8 cellular contexts compared by ENCODE assay signal in the genomic region with DNA sequence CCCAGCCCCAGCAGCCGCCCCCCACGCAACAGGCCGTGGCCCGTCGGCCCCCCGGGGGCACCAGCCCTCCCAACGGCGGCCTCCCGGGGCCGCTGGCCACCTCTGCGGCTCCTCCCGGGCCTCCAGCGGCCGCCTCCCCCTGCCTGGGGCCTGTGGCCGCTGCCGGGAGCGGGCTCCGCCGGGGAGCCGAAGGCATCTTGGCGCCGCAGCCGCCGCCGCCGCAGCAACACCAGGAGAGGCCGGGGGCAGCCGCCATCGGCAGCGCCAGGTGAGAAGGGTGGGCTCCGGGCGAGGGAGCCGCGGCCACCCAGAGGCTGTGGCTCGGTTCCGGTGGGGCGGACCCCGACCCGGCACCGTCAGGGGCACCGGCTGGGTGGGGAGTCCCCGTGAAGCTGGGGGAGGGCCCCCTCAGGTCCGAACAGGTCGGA. TPM values are rescaled to one million over a fixed set of nuclear protein-coding genes. Genes with fewer than 3 reads are reported as not detected.
DNase-seq lines count a peak whose midpoint lies in the region; ATAC-seq and TF ChIP-seq lines count a peak whose summit lies in the region.

No MANE protein-coding gene starts in this region.

- no peaks in the 10 kb centered on the region for H3K9me3 ChIP-seq in gastrocnemius medialis

- ATAC-seq in HG02588 (IDR thresholded peaks at IDR 0.05; ENCODE audit: unreplicated experiment) (peak; percentile 27), Right ventricle myocardium superior (ENCODE audit: poor library complexity) (peak; percentile 1), gastrocnemius medialis (peak; percentile 7 to 10)

- DNase-seq in GM06990 (ENCODE audit: extremely low read depth, insufficient read length): no peak
- no peak for DNase-seq in Right ventricle myocardium superior
- DNase-seq in gastrocnemius medialis: no peak
- no peak for DNase-seq in iPS-NIHi7 (ENCODE audit: extremely low spot score)
- DNase-seq in OCI-M2 (lab: John Stamatoyannopoulos, UW; ENCODE audit: unreplicated experiment): no peak
- DNase-seq in AG08396 (ENCODE audit: low spot score): no peak

- intact Hi-C loops in Right ventricle myocardium superior (cut with DNase I) (no loop called here), gastrocnemius medialis (cut with DNase I; ENCODE audit: low total_unique reads) (loop anchor here (2.0 kb wide), 1 partner anchor 101 kb away; a partner anchor contains a TSS)

- TF ChIP-seq CTCF in GM06990 (IDR thresholded peaks at IDR 0.05; ENCODE audit: insufficient read depth, low read length, poor library complexity, severe bottlenecking) (no peak), WI38 (IDR thresholded peaks at IDR 0.05; ENCODE audit: low read depth, low read length) (no peak), gastrocnemius medialis (IDR thresholded peaks at IDR 0.05 in 4 of 5, conservative IDR thresholded peaks at IDR 0.05 in 1 of 5) (no peak)

- peaks cover 15% of the 10 kb centered on the region for H3K36me3 ChIP-seq in GM06990 (ENCODE audit: control insufficient read depth, insufficient read depth, low read length)
- H3K36me3 ChIP-seq in gastrocnemius medialis: peaks cover 0 to 29% of the 10 kb centered on the region in 2 donors

- H3K4me1 ChIP-seq in gastrocnemius medialis: peaks cover 20% of the 10 kb centered on the region in 2 donors

- peak overlapping the region; percentile 99 to 100 (median 100) for H3K27ac ChIP-seq in gastrocnemius medialis

- H3K4me3 ChIP-seq in GM06990 (replicated peaks; ENCODE audit: low read depth, low read length) (peak overlapping the region; percentile 96), WI38 (ENCODE audit: low read depth, low read length) (peak overlapping the region; percentile 90), gastrocnemius medialis (peak overlapping the region; percentile 89 to 99 (median 96))

- H3K27me3 ChIP-seq in GM06990 (replicated peaks; ENCODE audit: control insufficient read depth, insufficient read depth, low read length) (no peaks in the 10 kb centered on the region), gastrocnemius medialis (no peaks in the 10 kb centered on the region)

- TF ChIP-seq POLR2A in gastrocnemius medialis (IDR thresholded peaks at IDR 0.05): no peak

- in situ Hi-C loops in gastrocnemius medialis (cut with MboI; ENCODE audit: low sequenced_read_pairs in 4 of 4): loop anchor here in 3 of 4 donors (5.0 to 10.0 kb wide), 2 partner anchors 121 to 124 kb away; no protein-coding TSS in a partner anchor

RNA-seq across cellular contexts. Expression of a gene that starts 0.5 kb away (rescaled TPM):
- total RNA-seq in Right ventricle myocardium superior (43.9 TPM), gastrocnemius medialis (10 to 100 TPM; 24.0 to 68.6 (median 47.7) TPM)

RNA-seq across cellular contexts. Expression of a gene that starts 22.8 kb away (rescaled TPM):
- 253 TPM for total RNA-seq in Right ventricle myocardium superior
- total RNA-seq in gastrocnemius medialis: 100 to 1,000 TPM; 140 to 196 (median 167) TPM

RNA-seq across cellular contexts. Expression of a gene that starts 40.3 kb away (rescaled TPM):
- 40.2 TPM for total RNA-seq in Right ventricle myocardium superior
- 10 to 100 TPM; 13.9 to 28.5 (median 20.6) TPM for total RNA-seq in gastrocnemius medialis

RNA-seq across cellular contexts. Expression of a gene that starts 55.0 kb away (rescaled TPM):
- total RNA-seq in Right ventricle myocardium superior: not detected
- total RNA-seq in gastrocnemius medialis: 100 to 1,000 TPM; 380 to 909 (median 764) TPM
